8 cellular contexts compared by ENCODE assay signal in the genomic region with DNA sequence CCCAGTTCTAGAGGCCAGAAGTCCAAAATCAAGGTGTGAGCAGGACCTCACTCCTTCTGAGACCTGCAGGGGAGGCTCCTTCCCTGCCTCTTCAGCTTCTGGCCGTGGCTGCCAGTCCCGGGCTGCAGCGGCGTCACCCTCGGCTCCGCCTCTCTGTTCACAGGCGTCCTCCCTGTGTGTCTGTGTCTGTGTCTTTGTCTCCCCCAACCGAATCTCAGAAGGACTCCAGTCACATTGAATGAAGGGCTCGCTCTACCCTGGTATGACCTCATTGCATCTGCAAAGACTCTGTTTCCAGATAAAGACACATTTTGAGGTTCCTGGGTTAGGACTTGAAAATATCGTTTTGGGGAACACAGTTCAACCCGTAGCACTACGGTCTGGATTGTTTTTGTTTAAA. TPM values are rescaled to one million over a fixed set of nuclear protein-coding genes. Genes with fewer than 3 reads are reported as not detected.
DNase-seq lines count a peak whose midpoint lies in the region; ATAC-seq and TF ChIP-seq lines count a peak whose summit lies in the region.

No MANE protein-coding gene starts in this region.

- H3K27me3 Mint-ChIP-seq in CD14-positive monocyte (ENCODE audit: low read depth in 3 of 3) = peaks cover 4 to 13% (median 5%) of the 10 kb centered on the region in 3 donors
- peaks cover 31% of the 10 kb centered on the region for H3K27me3 Mint-ChIP-seq in activated CD8-positive, alpha-beta T cell treated with anti-CD3 and anti-CD28 coated beads, Interleukin-2, amount 10 ng/mL, durations not matched to agents 7 days and 5 days (ENCODE audit: low read depth)

- H2AFZ ChIP-seq in neuronal stem cell (ENCODE audit: low read length) = peak overlapping the region; percentile 24

- H3K27ac Mint-ChIP-seq in CD14-positive monocyte = peak overlapping the region in 1 of 7 donors; percentile 69
- no peak overlapping the region for H3K27ac Mint-ChIP-seq in activated CD8-positive, alpha-beta T cell treated with anti-CD3 and anti-CD28 coated beads, Interleukin-2, amount 10 ng/mL, durations not matched to agents 7 days and 5 days

- H3K27me3 ChIP-seq in neuronal stem cell (ENCODE audit: control insufficient read depth in 3 of 3, insufficient read depth in 3 of 3, low read depth in 1 of 3, low read length in 3 of 3) = no peaks in the 10 kb centered on the region

- H4K91ac ChIP-seq in neuronal stem cell (ENCODE audit: low read depth, low read length, poor library complexity) = no peak overlapping the region

- CTCF ChIA-PET in activated CD8-positive, alpha-beta T cell treated with anti-CD3 and anti-CD28 coated beads, Interleukin-2, amount 10 ng/mL, durations not matched to agents 7 days and 5 days (lab: Charles Lee) = no interaction called here

- H3K14ac ChIP-seq in neuronal stem cell (ENCODE audit: low read length) = no peak overlapping the region

- H3K36me3 Mint-ChIP-seq in CD14-positive monocyte = no peaks in the 10 kb centered on the region
- no peaks in the 10 kb centered on the region for H3K36me3 Mint-ChIP-seq in activated CD8-positive, alpha-beta T cell treated with anti-CD3 and anti-CD28 coated beads, Interleukin-2, amount 10 ng/mL, durations not matched to agents 7 days and 5 days (ENCODE audit: low read depth)

- no peak overlapping the region for H2AK5ac ChIP-seq in neuronal stem cell (ENCODE audit: low read depth, low read length)

- H3K27ac ChIP-seq in neuronal stem cell (replicated peaks; ENCODE audit: low read length) = no peak overlapping the region

- H3K23ac ChIP-seq in neuronal stem cell (ENCODE audit: low read depth, low read length, poor library complexity) = no peak overlapping the region

- peak overlapping the region in 1 of 2 donors; percentile 35 for H3K4me3 Mint-ChIP-seq in CD14-positive monocyte
- H3K4me3 Mint-ChIP-seq in activated CD8-positive, alpha-beta T cell treated with anti-CD3 and anti-CD28 coated beads, Interleukin-2, amount 10 ng/mL, durations not matched to agents 7 days and 5 days = no peak overlapping the region

- H2BK5ac ChIP-seq in neuronal stem cell (ENCODE audit: low read length) = no peak overlapping the region

- no peak overlapping the region for H3K4me2 ChIP-seq in neuronal stem cell (ENCODE audit: insufficient read depth, low read length, poor library complexity, severe bottlenecking)

- H3K9ac ChIP-seq in neuronal stem cell (ENCODE audit: low read depth, low read length, poor library complexity) = no peak overlapping the region

- H3K4ac ChIP-seq in neuronal stem cell (ENCODE audit: low read length) = no peak overlapping the region

- no peaks in the 10 kb centered on the region for H3K9me3 ChIP-seq in neuronal stem cell (replicated peaks in 1 of 2; ENCODE audit: control insufficient read depth in 2 of 2, insufficient read depth in 1 of 2, low read depth in 1 of 2, low read length in 2 of 2)

- no peaks in the 10 kb centered on the region for H3K36me3 ChIP-seq in neuronal stem cell (replicated peaks in 1 of 2; ENCODE audit: control insufficient read depth in 2 of 2, insufficient read depth in 2 of 2, low read length in 2 of 2)

- POLR2A ChIA-PET in activated CD8-positive, alpha-beta T cell treated with anti-CD3 and anti-CD28 coated beads, Interleukin-2, amount 10 ng/mL, durations not matched to agents 7 days and 5 days (lab: Charles Lee) = no interaction called here

- intact Hi-C loops in CD14-positive monocyte (cut with micrococcal nuclease) = loop anchor here (10.0 kb wide), 2 partner anchors 118 to 208 kb away; a partner anchor contains a TSS

- H2BK15ac ChIP-seq in neuronal stem cell (ENCODE audit: low read length) = no peak overlapping the region

- H2BK12ac ChIP-seq in neuronal stem cell (ENCODE audit: low read length) = no peak overlapping the region

- peaks cover 0 to 3% of the 10 kb centered on the region in 2 donors for H3K4me1 ChIP-seq in neuronal stem cell (ENCODE audit: control insufficient read depth in 2 of 2, insufficient read depth in 1 of 2, low read depth in 1 of 2, low read length in 2 of 2)

- no peaks in the 10 kb centered on the region for H3K79me1 ChIP-seq in neuronal stem cell (ENCODE audit: low read depth, low read length)

- ATAC-seq in activated CD8-positive, alpha-beta T cell treated with anti-CD3 and anti-CD28 coated beads, Interleukin-2, amount 10 ng/mL, durations not matched to agents 7 days and 5 days = peak; percentile 98
- no peak for ATAC-seq in GM18520 (IDR thresholded peaks at IDR 0.05; ENCODE audit: unreplicated experiment)

- no CpG with 5 or more reads among the region's 12 CpGs for WGBS in neuronal stem cell (ENCODE audit: extremely low coverage in 2 of 2, insufficient read length in 2 of 2, insufficient replicate concordance in 1 of 2), 2 donors

- peaks cover 0 to 4% (median 0%) of the 10 kb centered on the region in 7 donors for H3K9me3 Mint-ChIP-seq in CD14-positive monocyte
- H3K9me3 Mint-ChIP-seq in activated CD8-positive, alpha-beta T cell treated with anti-CD3 and anti-CD28 coated beads, Interleukin-2, amount 10 ng/mL, durations not matched to agents 7 days and 5 days (ENCODE audit: insufficient read depth) = no peaks in the 10 kb centered on the region

- H3K18ac ChIP-seq in neuronal stem cell (ENCODE audit: low read length) = no peak overlapping the region

- H3K4me1 Mint-ChIP-seq in CD14-positive monocyte = peaks cover 10% of the 10 kb centered on the region
- H3K4me1 Mint-ChIP-seq in activated CD8-positive, alpha-beta T cell treated with anti-CD3 and anti-CD28 coated beads, Interleukin-2, amount 10 ng/mL, durations not matched to agents 7 days and 5 days (ENCODE audit: low read depth) = peaks cover 9% of the 10 kb centered on the region

- DNase-seq in CD14-positive monocyte (ENCODE audit: low spot score) (peak; percentile 75), H4 (ENCODE audit: low spot score) (peak; percentile 47), NCI-H345 treated with DMSO at 0.1 percent for 48 hours (lab: John Stamatoyannopoulos, UW; ENCODE audit: unreplicated experiment) (peak; percentile 30), fibroblast of mammary gland (ENCODE audit: low read depth) (peak; percentile 47), neuronal stem cell (ENCODE audit: low spot score) (peak; percentile 43), COLO668 (lab: John Stamatoyannopoulos, UW; ENCODE audit: unreplicated experiment) (no peak)
- DNase-seq in activated CD8-positive, alpha-beta T cell treated with anti-CD3 and anti-CD28 coated beads, Interleukin-2, amount 10 ng/mL, durations not matched to agents 7 days and 5 days = peak; percentile 65

- TF ChIP-seq CTCF in CD14-positive monocyte (IDR thresholded peaks at IDR 0.05) = peak; percentile 37
- peak; percentile 7 for TF ChIP-seq CTCF in fibroblast of mammary gland (conservative IDR thresholded peaks at IDR 0.05; ENCODE audit: control insufficient read depth, insufficient read depth, low read depth, low read length)

- H3K4me3 ChIP-seq in fibroblast of mammary gland (ENCODE audit: control insufficient read depth, low read depth, low read length) (no peak overlapping the region), neuronal stem cell (ENCODE audit: low read length in 2 of 2) (no peak overlapping the region)

- H2BK120ac ChIP-seq in neuronal stem cell (ENCODE audit: low read depth, low read length) = no peak overlapping the region

- no peak overlapping the region for H4K8ac ChIP-seq in neuronal stem cell (ENCODE audit: low read depth, low read length)

RNA-seq across cellular contexts. Expression of a gene that starts 33.1 kb away (rescaled TPM):
- polyA plus RNA-seq in CD14-positive monocyte = 10 to 100 TPM; 17.7 to 20.6 TPM
- 53.7 and 77.5 TPM in 2 replicates for total RNA-seq in H4 (2014; rRNA removed; shearing (Covaris generic))
- 10 to 100 TPM; 18.4 to 20.3 TPM for total RNA-seq in activated CD8-positive, alpha-beta T cell treated with anti-CD3 and anti-CD28 coated beads, Interleukin-2, amount 10 ng/mL, durations not matched to agents 7 days and 5 days
- polyA plus RNA-seq in neuronal stem cell (2013, experiment 1 of 2) = 42.7 TPM
- polyA plus RNA-seq in neuronal stem cell (2013, experiment 2 of 2) = 44.7 TPM

RNA-seq across cellular contexts. Expression of a gene that starts 36.1 kb away (rescaled TPM):
- polyA plus RNA-seq in CD14-positive monocyte = not detected
- total RNA-seq in H4 (2014; rRNA removed; shearing (Covaris generic)) = not detected in 2 replicates
- not detected for total RNA-seq in activated CD8-positive, alpha-beta T cell treated with anti-CD3 and anti-CD28 coated beads, Interleukin-2, amount 10 ng/mL, durations not matched to agents 7 days and 5 days
- not detected for polyA plus RNA-seq in neuronal stem cell (2013, experiment 1 of 2)
- polyA plus RNA-seq in neuronal stem cell (2013, experiment 2 of 2) = not detected
